Comparison of ENCODE assay signal across 19 cellular contexts in the genomic region with DNA sequence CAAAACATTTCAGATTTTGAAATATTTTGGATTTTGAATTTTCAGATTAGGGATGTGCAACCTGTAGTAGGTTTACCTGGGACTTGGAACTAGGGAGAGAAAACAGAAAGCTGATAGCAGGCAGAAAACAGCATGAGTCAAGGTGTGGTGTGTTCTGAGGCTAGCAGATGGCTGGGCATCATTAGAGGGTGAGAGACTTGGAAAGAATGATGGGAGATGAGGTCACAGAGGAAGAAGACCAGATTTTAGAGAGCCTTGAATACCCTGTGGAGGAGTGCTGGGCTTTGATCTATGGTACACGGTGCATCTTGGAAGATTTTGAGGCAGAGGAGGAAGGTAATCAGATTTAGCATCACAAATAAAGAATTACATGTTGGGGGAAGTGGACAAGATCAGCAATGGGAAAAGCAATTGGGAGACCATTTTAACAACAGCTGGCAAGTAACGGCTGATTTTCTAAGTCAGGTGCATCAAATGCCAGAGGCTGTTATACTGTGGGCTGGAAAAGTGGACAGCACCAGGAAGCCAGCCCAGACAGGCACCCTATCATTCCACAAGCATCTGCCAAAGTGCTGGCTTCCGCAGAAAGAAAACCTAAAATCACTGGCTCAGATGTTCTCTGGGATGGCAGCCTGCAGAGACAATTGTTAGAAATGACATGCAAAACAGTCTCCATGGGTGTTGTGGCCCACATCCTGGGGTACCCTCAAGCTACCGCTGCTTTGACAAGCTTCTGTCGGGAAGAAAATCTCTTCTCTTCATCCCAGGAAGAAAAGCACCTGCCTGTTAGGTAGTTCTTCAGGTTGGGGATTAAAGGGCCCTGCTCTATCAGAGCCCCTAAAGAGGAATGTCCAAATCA. TPM values are rescaled to one million over a fixed set of nuclear protein-coding genes. Genes with fewer than 3 reads are reported as not detected.
DNase-seq lines count a peak whose midpoint lies in the region; ATAC-seq, FAIRE-seq and TF ChIP-seq lines count a peak whose summit lies in the region.
"Had no signal": no experiment of that assay in that cellular context is flagged by ENCODE, and none has a peak within 500 bp of the region (broad histone marks: within the 10 kb centered on the region; RNA-seq: fewer than 3 reads in every experiment).

No MANE protein-coding gene starts in this region.

- H3K4me1 ChIP-seq in HUES48 (ENCODE audit: control insufficient read depth, insufficient read depth, low read length) (peaks cover 46% of the 10 kb centered on the region), keratinocyte (ENCODE audit: control insufficient read depth, extremely low read depth, insufficient read depth, low read length) (peaks cover 7% of the 10 kb centered on the region), uterus (no peaks in the 10 kb centered on the region)

- H3K9ac ChIP-seq in HUES48 (ENCODE audit: low read depth, low read length) (no peak overlapping the region), keratinocyte (ENCODE audit: control insufficient read depth, extremely low read depth, insufficient read depth, low read length) (no peak overlapping the region)

- H3K27ac ChIP-seq in HUES48 (ENCODE audit: low read depth, low read length) (peak overlapping the region; percentile 55), keratinocyte (ENCODE audit: control insufficient read depth, insufficient read depth, low read length) (no peak overlapping the region), uterus (no peak overlapping the region)
- H3K27ac ChIP-seq: C4-2B had no signal

- no peak for TF ChIP-seq POLR2A in uterus (IDR thresholded peaks at IDR 0.05)

- TF ChIP-seq CTCF in keratinocyte (optimal IDR thresholded peaks at IDR 0.05 in 1 of 3, IDR thresholded peaks at IDR 0.05 in 1 of 3, conservative IDR thresholded peaks at IDR 0.05 in 1 of 3; ENCODE audit: extremely low read depth in 1 of 3, insufficient read depth in 2 of 3, low read length in 3 of 3), result no peak
- TF ChIP-seq CTCF in uterus (IDR thresholded peaks at IDR 0.05), result no peak
- no peak for TF ChIP-seq CTCF in MCF 10A (IDR thresholded peaks at IDR 0.05; ENCODE audit: unreplicated experiment)

- no peaks in the 10 kb centered on the region for H3K9me3 Mint-ChIP-seq in activated T-helper 17 cell treated with anti-CD3 and anti-CD28 coated beads, Interleukin-2, amount 50 U/mL, for 72 hours
- H3K9me3 Mint-ChIP-seq in MCF 10A (ENCODE audit: unreplicated experiment), result no peaks in the 10 kb centered on the region
- H3K9me3 Mint-ChIP-seq: H9, IgD-negative memory B cell had no signal

- H3K27me3 Mint-ChIP-seq in activated T-helper 17 cell treated with anti-CD3 and anti-CD28 coated beads, Interleukin-2, amount 50 U/mL, for 72 hours, result no peaks in the 10 kb centered on the region
- H3K27me3 Mint-ChIP-seq in MCF 10A (ENCODE audit: insufficient read depth, unreplicated experiment), result no peaks in the 10 kb centered on the region

- H3K4me3 Mint-ChIP-seq in activated T-helper 17 cell treated with anti-CD3 and anti-CD28 coated beads, Interleukin-2, amount 50 U/mL, for 72 hours, result no peak overlapping the region
- H3K4me3 Mint-ChIP-seq in MCF 10A (ENCODE audit: unreplicated experiment), result no peak overlapping the region
- H3K4me3 Mint-ChIP-seq: H9, IgD-negative memory B cell had no signal

- no peaks in the 10 kb centered on the region for H3K9me1 ChIP-seq in keratinocyte (ENCODE audit: control insufficient read depth, extremely low read depth, insufficient read depth, low read length)

- intact Hi-C loops in uterus (cut with DNase I; ENCODE audit: low total_unique reads) (no loop called here), MCF 10A (cut with micrococcal nuclease) (no loop called here)

- no peak overlapping the region for H3K4me2 ChIP-seq in keratinocyte (ENCODE audit: control insufficient read depth, extremely low read depth, insufficient read depth, low read depth, low read length)

- no peak overlapping the region for H3K27ac Mint-ChIP-seq in activated T-helper 17 cell treated with anti-CD3 and anti-CD28 coated beads, Interleukin-2, amount 50 U/mL, for 72 hours
- no peak overlapping the region for H3K27ac Mint-ChIP-seq in MCF 10A (ENCODE audit: low read depth, unreplicated experiment)
- H3K27ac Mint-ChIP-seq: IgD-negative memory B cell had no signal

- H4K20me1 ChIP-seq in keratinocyte (ENCODE audit: control insufficient read depth, extremely low read depth, insufficient read depth, low read length), result no peaks in the 10 kb centered on the region

- DNase-seq in DMS 273 (lab: John Stamatoyannopoulos, UW; ENCODE audit: unreplicated experiment) (peak; percentile 73), keratinocyte (ENCODE audit: low read depth, low spot score) (no peak), uterus (no peak), MCF 10A (ENCODE audit: unreplicated experiment) (no peak)
- DNase-seq: DMS153, H9, Kasumi-1, NCI-H1930, NCI-H510A treated with DMSO at 0.1 percent for 48 hours, OCI-M1, SHP77 treated with DMSO at 0.1 percent for 48 hours had no signal

- CTCF ChIA-PET in MCF 10A (lab: Yijun Ruan, JAX), result interaction anchor here (0.9 to 1.6 kb wide), 4 partner anchors 13 to 363 kb away, joined by 3 to 7 read pairs (median 4); no protein-coding TSS in a partner anchor

- no peaks in the 10 kb centered on the region for H3K36me3 ChIP-seq in HUES48 (ENCODE audit: control insufficient read depth, insufficient read depth, low read length)
- peaks cover 0 to 2% of the 10 kb centered on the region in 2 experiments for H3K36me3 ChIP-seq in keratinocyte (ENCODE audit: control insufficient read depth in 2 of 2, extremely low read depth in 1 of 2, insufficient read depth in 2 of 2, low read length in 2 of 2)
- no peaks in the 10 kb centered on the region for H3K36me3 ChIP-seq in uterus

- POLR2A ChIA-PET in MCF 10A (lab: Yijun Ruan, JAX), result interaction anchor here (0.7 to 1.7 kb wide), 5 partner anchors 8 to 14 kb away, joined by 3 to 7 read pairs (median 3); no protein-coding TSS in a partner anchor

- peak; percentile 38 for ATAC-seq in activated T-helper 17 cell treated with anti-CD3 and anti-CD28 coated beads, Interleukin-2, amount 50 U/mL, for 72 hours (replicated peaks)
- ATAC-seq in HG02973 (IDR thresholded peaks at IDR 0.05; ENCODE audit: unreplicated experiment), result no peak
- ATAC-seq in GM18520 (IDR thresholded peaks at IDR 0.05; ENCODE audit: unreplicated experiment), result no peak

- H3K4me3 ChIP-seq in HUES48 (ENCODE audit: low read depth, low read length) (no peak overlapping the region), keratinocyte (ENCODE audit: control insufficient read depth in 2 of 3, extremely low read depth in 1 of 3, insufficient read depth in 2 of 3, low read depth in 1 of 3, low read length in 3 of 3) (no peak overlapping the region), uterus (no peak overlapping the region)

- H2AFZ ChIP-seq in keratinocyte (ENCODE audit: control insufficient read depth, low read length), result no peak overlapping the region

- peaks cover 22% of the 10 kb centered on the region for H3K27me3 ChIP-seq in HUES48 (ENCODE audit: control insufficient read depth, insufficient read depth, low read length)
- H3K27me3 ChIP-seq in keratinocyte (ENCODE audit: control insufficient read depth, extremely low read depth, insufficient read depth, low read length), result no peaks in the 10 kb centered on the region
- H3K27me3 ChIP-seq in uterus, result no peaks in the 10 kb centered on the region

- BruUV-seq in MCF 10A (replicated peaks; lab: Mats Ljungman, UMichigan), result no TSS peak

- no peaks in the 10 kb centered on the region for H3K79me2 ChIP-seq in keratinocyte (ENCODE audit: control insufficient read depth, insufficient read depth, low read length)

- FAIRE-seq in keratinocyte (lab: Jason Lieb, UNC), result peak; percentile 63
- FAIRE-seq: GM19239 had no signal

- H3K9me3 ChIP-seq in HUES48 (ENCODE audit: control insufficient read depth, insufficient read depth, low read length) (no peaks in the 10 kb centered on the region), keratinocyte (ENCODE audit: control insufficient read depth, low read depth, low read length) (no peaks in the 10 kb centered on the region), uterus (no peaks in the 10 kb centered on the region)

- dilution Hi-C loops in keratinocyte (cut with MboI; ENCODE audit: extremely low pct_ligation_motif_present, low sequenced_read_pairs), result no loop called here

- no peaks in the 10 kb centered on the region for H3K36me3 Mint-ChIP-seq in activated T-helper 17 cell treated with anti-CD3 and anti-CD28 coated beads, Interleukin-2, amount 50 U/mL, for 72 hours (ENCODE audit: low read depth)
- peaks cover 1% of the 10 kb centered on the region for H3K36me3 Mint-ChIP-seq in MCF 10A (ENCODE audit: insufficient read depth, unreplicated experiment)
- H3K36me3 Mint-ChIP-seq: IgD-negative memory B cell had no signal

- no peaks in the 10 kb centered on the region for H3K4me1 Mint-ChIP-seq in activated T-helper 17 cell treated with anti-CD3 and anti-CD28 coated beads, Interleukin-2, amount 50 U/mL, for 72 hours
- peaks cover 13% of the 10 kb centered on the region for H3K4me1 Mint-ChIP-seq in MCF 10A (ENCODE audit: insufficient read depth, unreplicated experiment)
- H3K4me1 Mint-ChIP-seq: IgD-negative memory B cell had no signal

RNA-seq across cellular contexts. Expression of a gene that starts 30.9 kb away (rescaled TPM):
- under 1 TPM in 1 of 2 donors, not detected in 1; 0.21 TPM for total RNA-seq in activated T-helper 17 cell treated with anti-CD3 and anti-CD28 coated beads, Interleukin-2, amount 50 U/mL, for 72 hours
- 0.02 TPM in 1 of 3 replicates, not detected in the others for polyA plus RNA-seq in keratinocyte
- polyA plus RNA-seq in keratinocyte (2011; ENCODE audit: low read depth), result not detected
- polyA plus RNA-seq in keratinocyte (2011; cell fraction: cytosol; rRNA removed), result not detected in 2 replicates
- not detected in 2 replicates for polyA plus RNA-seq in keratinocyte (2011; cell fraction: nucleus; rRNA removed)
- polyA plus RNA-seq in keratinocyte (2012; ENCODE audit: low replicate concordance), result 0.11 TPM in 1 of 2 replicates, not detected in the other
- polyA minus RNA-seq in keratinocyte, result not detected in 3 replicates
- polyA minus RNA-seq in keratinocyte (2011; cell fraction: cytosol; rRNA and poly(A)+ RNA removed), result not detected
- polyA minus RNA-seq in keratinocyte (2011; cell fraction: nucleus; rRNA and poly(A)+ RNA removed), result not detected in 2 replicates
- total RNA-seq in uterus (1 to 10 TPM in 1 of 4 donors, under 1 TPM in 1, not detected in 2; 0.43 to 5.6 TPM), MCF 10A (2022) (not detected in 2 replicates)
- total RNA-seq: HT1080 had no signal
- polyA plus RNA-seq: IgD-negative memory B cell had no signal
